In genomic region chr22:39405346-39406085, GRCh38 we compare ENCODE assay signal across 11 cellular contexts. TPM values are rescaled to one million over a fixed set of nuclear protein-coding genes. Genes with fewer than 3 reads are reported as not detected.
DNase-seq lines count a peak whose midpoint lies in the region; ATAC-seq and TF ChIP-seq lines count a peak whose summit lies in the region.
"Had no signal": no experiment of that assay in that cellular context is flagged by ENCODE, and none has a peak within 500 bp of the region (broad histone marks: within the 10 kb centered on the region; RNA-seq: fewer than 3 reads in every experiment).

No MANE protein-coding gene starts in this region.

- H3K4me3 Mint-ChIP-seq in activated T-cell treated with anti-CD3 and anti-CD28 coated beads, Interleukin-2, amount 50 U/mL, for 24 hours: no peak overlapping the region
- no peak overlapping the region for H3K4me3 Mint-ChIP-seq in natural killer cell treated with Interleukin-12 subunit alpha and Interleukin-12 subunit beta and Interleukin-15 and Interleukin-18, amount 100 ng/mL, for 72 hours

- TF ChIP-seq POLR2A in ovary (IDR thresholded peaks at IDR 0.05): no peak

- no peaks in the 10 kb centered on the region for H3K9me3 Mint-ChIP-seq in activated T-cell treated with anti-CD3 and anti-CD28 coated beads, Interleukin-2, amount 50 U/mL, for 24 hours
- no peaks in the 10 kb centered on the region for H3K9me3 Mint-ChIP-seq in natural killer cell treated with Interleukin-12 subunit alpha and Interleukin-12 subunit beta and Interleukin-15 and Interleukin-18, amount 100 ng/mL, for 72 hours

- TF ChIP-seq EP300 in ovary (IDR thresholded peaks at IDR 0.05): no peak

- no peaks in the 10 kb centered on the region for H3K9me3 ChIP-seq in ovary
- no peaks in the 10 kb centered on the region for H3K9me3 ChIP-seq in upper lobe of right lung

- TF ChIP-seq CTCF in ovary (IDR thresholded peaks at IDR 0.05) (peak in 1 of 3 donors; percentile 9), upper lobe of right lung (IDR thresholded peaks at IDR 0.05) (no peak)

- peaks cover 73% of the 10 kb centered on the region for H3K4me1 Mint-ChIP-seq in activated T-cell treated with anti-CD3 and anti-CD28 coated beads, Interleukin-2, amount 50 U/mL, for 24 hours (ENCODE audit: low read depth)
- H3K4me1 Mint-ChIP-seq in natural killer cell treated with Interleukin-12 subunit alpha and Interleukin-12 subunit beta and Interleukin-15 and Interleukin-18, amount 100 ng/mL, for 72 hours (ENCODE audit: low read depth in 2 of 2): peaks cover 14 to 20% of the 10 kb centered on the region in 2 donors

- WGBS in ovary, 3 donors: 8 to 15% (median 11%) methylated on average over 28 of the region's 28 CpGs

- intact Hi-C loops in ovary (cut with DNase I): loop anchor here (10.0 kb wide), 3 partner anchors 99 to 231 kb away; partner anchors contain the start of genes ATF4 (in 2 of the 4) and MIEF1 (in 2 of the 4)
- intact Hi-C loops in upper lobe of right lung (cut with DNase I): no loop called here

- peak overlapping the region; percentile 55 for H3K27ac Mint-ChIP-seq in activated T-cell treated with anti-CD3 and anti-CD28 coated beads, Interleukin-2, amount 50 U/mL, for 24 hours
- H3K27ac Mint-ChIP-seq in natural killer cell treated with Interleukin-12 subunit alpha and Interleukin-12 subunit beta and Interleukin-15 and Interleukin-18, amount 100 ng/mL, for 72 hours: no peak overlapping the region

- ATAC-seq in upper lobe of right lung (peak; percentile 33), GM18873 (IDR thresholded peaks at IDR 0.05; ENCODE audit: low FRiP score, unreplicated experiment) (no peak)
- ATAC-seq in natural killer cell treated with Interleukin-12 subunit alpha and Interleukin-12 subunit beta and Interleukin-15 and Interleukin-18, amount 100 ng/mL, for 72 hours: no peak
- ATAC-seq: foreskin keratinocyte had no signal

- H3K4me3 ChIP-seq in ovary (no peak overlapping the region), upper lobe of right lung (no peak overlapping the region)

- H3K36me3 ChIP-seq in ovary (no peaks in the 10 kb centered on the region), upper lobe of right lung (peaks cover 6% of the 10 kb centered on the region)

- peak overlapping the region in 1 of 2 donors; percentile 29 for H3K27ac ChIP-seq in ovary
- H3K27ac ChIP-seq in upper lobe of right lung: no peak overlapping the region
- H3K27ac ChIP-seq: C4-2B, foreskin keratinocyte, VCaP had no signal

- no peak for DNase-seq in activated T-cell treated with anti-CD3 and anti-CD28 coated beads, Interleukin-2, amount 50 U/mL, for 24 hours
- no peak for DNase-seq in activated T-cell treated with anti-CD3 and anti-CD28 coated beads for 4 hours
- DNase-seq in fibroblast of peridontal ligament (ENCODE audit: extremely low read depth): peak; percentile 72
- DNase-seq in ovary: peak; percentile 54 to 75 (median 64)
- DNase-seq in upper lobe of right lung: no peak
- no peak for DNase-seq in natural killer cell treated with Interleukin-12 subunit alpha and Interleukin-12 subunit beta and Interleukin-15 and Interleukin-18, amount 100 ng/mL, for 72 hours (ENCODE audit: low spot score)
- no peak for DNase-seq in NOMO-1 (lab: John Stamatoyannopoulos, UW; ENCODE audit: unreplicated experiment in 2 of 2)
- DNase-seq: foreskin keratinocyte had no signal

- H3K27me3 Mint-ChIP-seq in activated T-cell treated with anti-CD3 and anti-CD28 coated beads, Interleukin-2, amount 50 U/mL, for 24 hours: no peaks in the 10 kb centered on the region
- no peaks in the 10 kb centered on the region for H3K27me3 Mint-ChIP-seq in natural killer cell treated with Interleukin-12 subunit alpha and Interleukin-12 subunit beta and Interleukin-15 and Interleukin-18, amount 100 ng/mL, for 72 hours

- H3K27me3 ChIP-seq in ovary (no peaks in the 10 kb centered on the region), upper lobe of right lung (no peaks in the 10 kb centered on the region)
- H3K27me3 ChIP-seq: foreskin keratinocyte had no signal

- peaks cover 53% of the 10 kb centered on the region for H3K36me3 Mint-ChIP-seq in activated T-cell treated with anti-CD3 and anti-CD28 coated beads, Interleukin-2, amount 50 U/mL, for 24 hours (ENCODE audit: low read depth)
- H3K36me3 Mint-ChIP-seq in natural killer cell treated with Interleukin-12 subunit alpha and Interleukin-12 subunit beta and Interleukin-15 and Interleukin-18, amount 100 ng/mL, for 72 hours: no peaks in the 10 kb centered on the region

- H3K4me1 ChIP-seq in ovary (ENCODE audit: insufficient read depth) (peaks cover 14% of the 10 kb centered on the region), upper lobe of right lung (peaks cover 22% of the 10 kb centered on the region)

RNA-seq across cellular contexts. Expression of gene TAB1, which starts 5.9 kb away (rescaled TPM):
- 10 to 100 TPM; 20.3 to 39.2 (median 30.6) TPM for total RNA-seq in ovary
- 10 to 100 TPM; 10.7 to 29.5 TPM for polyA plus RNA-seq in ovary
- total RNA-seq in upper lobe of right lung: 31.0 TPM
- total RNA-seq in natural killer cell treated with Interleukin-12 subunit alpha and Interleukin-12 subunit beta and Interleukin-15 and Interleukin-18, amount 100 ng/mL, for 72 hours: 10 to 100 TPM; 20.8 to 38.9 TPM

RNA-seq across cellular contexts. Expression of gene MGAT3, which starts 51.3 kb away (rescaled TPM):
- total RNA-seq in ovary (1 to 10 TPM in 5 of 7 donors, under 1 TPM in 2; 0.91 to 5.9 (median 1.1) TPM), upper lobe of right lung (34.8 TPM)
- polyA plus RNA-seq in ovary: 1 to 10 TPM; 2.1 to 2.3 TPM
- total RNA-seq in natural killer cell treated with Interleukin-12 subunit alpha and Interleukin-12 subunit beta and Interleukin-15 and Interleukin-18, amount 100 ng/mL, for 72 hours: 1 to 10 TPM in 1 of 2 donors, under 1 TPM in 1; 0.38 to 2.6 TPM
- total RNA-seq: foreskin keratinocyte had no signal
- polyA plus RNA-seq: foreskin keratinocyte had no signal

RNA-seq across cellular contexts. Expression of gene SYNGR1, which starts 55.7 kb away (rescaled TPM):
- total RNA-seq in ovary (100 to 1,000 TPM in 1 of 7 donors, 10 to 100 TPM in 6; 20.9 to 104 (median 74.7) TPM), upper lobe of right lung (14.0 TPM)
- polyA plus RNA-seq in ovary: 10 to 100 TPM; 13.1 to 82.7 TPM
- total RNA-seq in natural killer cell treated with Interleukin-12 subunit alpha and Interleukin-12 subunit beta and Interleukin-15 and Interleukin-18, amount 100 ng/mL, for 72 hours: 1 to 10 TPM; 1.1 to 2.0 TPM

Comparison
In these comparisons a context has a peak if more than half of its experiments do, and no peak if none do; other contexts are left out.
1. DNase-seq: peak in fibroblast of peridontal ligament (single experiment) and ovary (5 of 5); none in activated T-cell treated with anti-CD3 and anti-CD28 coated beads, Interleukin-2, amount 50 U/mL, for 24 hours (single experiment), activated T-cell treated with anti-CD3 and anti-CD28 coated beads for 4 hours (single experiment), upper lobe of right lung (single experiment), natural killer cell treated with Interleukin-12 subunit alpha and Interleukin-12 subunit beta and Interleukin-15 and Interleukin-18, amount 100 ng/mL, for 72 hours (single experiment) and NOMO-1 (0 of 2).